1 cellular context compared by ENCODE assay signal in the genomic region with DNA sequence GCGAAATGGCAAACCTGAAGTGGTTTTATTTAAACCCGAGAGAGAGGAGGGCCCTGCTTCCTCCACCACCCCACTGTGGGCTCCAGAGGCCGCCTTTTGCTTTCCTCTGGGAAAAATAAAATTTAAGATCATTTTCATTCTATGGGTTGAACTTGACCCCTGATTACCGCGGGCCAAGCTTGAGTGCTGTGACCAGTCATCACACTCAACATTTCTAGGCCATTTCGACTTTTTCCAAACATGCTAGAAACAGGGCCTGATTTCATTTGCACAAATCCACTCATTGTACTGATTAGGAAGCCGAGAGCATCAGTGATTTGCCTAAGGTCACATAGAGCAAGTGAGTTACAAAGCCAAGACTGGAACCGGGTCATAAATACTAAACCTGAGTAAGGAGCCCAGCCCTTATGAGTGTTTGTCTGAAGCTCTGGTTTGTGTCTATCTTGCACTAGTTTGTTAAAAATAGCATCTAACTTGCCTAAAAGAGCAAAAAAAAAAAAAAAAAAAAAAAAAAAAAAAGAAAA.
TF ChIP-seq lines count a peak whose summit lies in the region.

No MANE protein-coding gene starts in this region.

TF ChIP-seq in WTC11, 78 proteins besides CTCF, POLR2A, EP300 and RAD21 (continued from another document):
- TF ChIP-seq, protein P1, sequence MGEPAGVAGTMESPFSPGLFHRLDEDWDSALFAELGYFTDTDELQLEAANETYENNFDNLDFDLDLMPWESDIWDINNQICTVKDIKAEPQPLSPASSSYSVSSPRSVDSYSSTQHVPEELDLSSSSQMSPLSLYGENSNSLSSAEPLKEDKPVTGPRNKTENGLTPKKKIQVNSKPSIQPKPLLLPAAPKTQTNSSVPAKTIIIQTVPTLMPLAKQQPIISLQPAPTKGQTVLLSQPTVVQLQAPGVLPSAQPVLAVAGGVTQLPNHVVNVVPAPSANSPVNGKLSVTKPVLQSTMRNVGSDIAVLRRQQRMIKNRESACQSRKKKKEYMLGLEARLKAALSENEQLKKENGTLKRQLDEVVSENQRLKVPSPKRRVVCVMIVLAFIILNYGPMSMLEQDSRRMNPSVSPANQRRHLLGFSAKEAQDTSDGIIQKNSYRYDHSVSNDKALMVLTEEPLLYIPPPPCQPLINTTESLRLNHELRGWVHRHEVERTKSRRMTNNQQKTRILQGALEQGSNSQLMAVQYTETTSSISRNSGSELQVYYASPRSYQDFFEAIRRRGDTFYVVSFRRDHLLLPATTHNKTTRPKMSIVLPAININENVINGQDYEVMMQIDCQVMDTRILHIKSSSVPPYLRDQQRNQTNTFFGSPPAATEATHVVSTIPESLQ (CRISPR knock-in tag; IDR thresholded peaks at IDR 0.05): no peak
- no peak for TF ChIP-seq NFYB (CRISPR knock-in tag; conservative IDR thresholded peaks at IDR 0.05; ENCODE audit: low read depth)
- TF ChIP-seq EMX1 (CRISPR knock-in tag; IDR thresholded peaks at IDR 0.05): no peak
- no peak for TF ChIP-seq ZNF317 (CRISPR knock-in tag; IDR thresholded peaks at IDR 0.05; ENCODE audit: borderline replicate concordance, low read depth)
- TF ChIP-seq, protein P2, sequence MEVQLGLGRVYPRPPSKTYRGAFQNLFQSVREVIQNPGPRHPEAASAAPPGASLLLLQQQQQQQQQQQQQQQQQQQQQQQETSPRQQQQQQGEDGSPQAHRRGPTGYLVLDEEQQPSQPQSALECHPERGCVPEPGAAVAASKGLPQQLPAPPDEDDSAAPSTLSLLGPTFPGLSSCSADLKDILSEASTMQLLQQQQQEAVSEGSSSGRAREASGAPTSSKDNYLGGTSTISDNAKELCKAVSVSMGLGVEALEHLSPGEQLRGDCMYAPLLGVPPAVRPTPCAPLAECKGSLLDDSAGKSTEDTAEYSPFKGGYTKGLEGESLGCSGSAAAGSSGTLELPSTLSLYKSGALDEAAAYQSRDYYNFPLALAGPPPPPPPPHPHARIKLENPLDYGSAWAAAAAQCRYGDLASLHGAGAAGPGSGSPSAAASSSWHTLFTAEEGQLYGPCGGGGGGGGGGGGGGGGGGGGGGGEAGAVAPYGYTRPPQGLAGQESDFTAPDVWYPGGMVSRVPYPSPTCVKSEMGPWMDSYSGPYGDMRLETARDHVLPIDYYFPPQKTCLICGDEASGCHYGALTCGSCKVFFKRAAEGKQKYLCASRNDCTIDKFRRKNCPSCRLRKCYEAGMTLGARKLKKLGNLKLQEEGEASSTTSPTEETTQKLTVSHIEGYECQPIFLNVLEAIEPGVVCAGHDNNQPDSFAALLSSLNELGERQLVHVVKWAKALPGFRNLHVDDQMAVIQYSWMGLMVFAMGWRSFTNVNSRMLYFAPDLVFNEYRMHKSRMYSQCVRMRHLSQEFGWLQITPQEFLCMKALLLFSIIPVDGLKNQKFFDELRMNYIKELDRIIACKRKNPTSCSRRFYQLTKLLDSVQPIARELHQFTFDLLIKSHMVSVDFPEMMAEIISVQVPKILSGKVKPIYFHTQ (CRISPR knock-in tag; IDR thresholded peaks at IDR 0.05): no peak
- TF ChIP-seq, protein P3, sequence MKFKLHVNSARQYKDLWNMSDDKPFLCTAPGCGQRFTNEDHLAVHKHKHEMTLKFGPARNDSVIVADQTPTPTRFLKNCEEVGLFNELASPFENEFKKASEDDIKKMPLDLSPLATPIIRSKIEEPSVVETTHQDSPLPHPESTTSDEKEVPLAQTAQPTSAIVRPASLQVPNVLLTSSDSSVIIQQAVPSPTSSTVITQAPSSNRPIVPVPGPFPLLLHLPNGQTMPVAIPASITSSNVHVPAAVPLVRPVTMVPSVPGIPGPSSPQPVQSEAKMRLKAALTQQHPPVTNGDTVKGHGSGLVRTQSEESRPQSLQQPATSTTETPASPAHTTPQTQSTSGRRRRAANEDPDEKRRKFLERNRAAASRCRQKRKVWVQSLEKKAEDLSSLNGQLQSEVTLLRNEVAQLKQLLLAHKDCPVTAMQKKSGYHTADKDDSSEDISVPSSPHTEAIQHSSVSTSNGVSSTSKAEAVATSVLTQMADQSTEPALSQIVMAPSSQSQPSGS (CRISPR knock-in tag; IDR thresholded peaks at IDR 0.05; ENCODE audit: borderline replicate concordance, low read depth): no peak
- TF ChIP-seq, protein P4, sequence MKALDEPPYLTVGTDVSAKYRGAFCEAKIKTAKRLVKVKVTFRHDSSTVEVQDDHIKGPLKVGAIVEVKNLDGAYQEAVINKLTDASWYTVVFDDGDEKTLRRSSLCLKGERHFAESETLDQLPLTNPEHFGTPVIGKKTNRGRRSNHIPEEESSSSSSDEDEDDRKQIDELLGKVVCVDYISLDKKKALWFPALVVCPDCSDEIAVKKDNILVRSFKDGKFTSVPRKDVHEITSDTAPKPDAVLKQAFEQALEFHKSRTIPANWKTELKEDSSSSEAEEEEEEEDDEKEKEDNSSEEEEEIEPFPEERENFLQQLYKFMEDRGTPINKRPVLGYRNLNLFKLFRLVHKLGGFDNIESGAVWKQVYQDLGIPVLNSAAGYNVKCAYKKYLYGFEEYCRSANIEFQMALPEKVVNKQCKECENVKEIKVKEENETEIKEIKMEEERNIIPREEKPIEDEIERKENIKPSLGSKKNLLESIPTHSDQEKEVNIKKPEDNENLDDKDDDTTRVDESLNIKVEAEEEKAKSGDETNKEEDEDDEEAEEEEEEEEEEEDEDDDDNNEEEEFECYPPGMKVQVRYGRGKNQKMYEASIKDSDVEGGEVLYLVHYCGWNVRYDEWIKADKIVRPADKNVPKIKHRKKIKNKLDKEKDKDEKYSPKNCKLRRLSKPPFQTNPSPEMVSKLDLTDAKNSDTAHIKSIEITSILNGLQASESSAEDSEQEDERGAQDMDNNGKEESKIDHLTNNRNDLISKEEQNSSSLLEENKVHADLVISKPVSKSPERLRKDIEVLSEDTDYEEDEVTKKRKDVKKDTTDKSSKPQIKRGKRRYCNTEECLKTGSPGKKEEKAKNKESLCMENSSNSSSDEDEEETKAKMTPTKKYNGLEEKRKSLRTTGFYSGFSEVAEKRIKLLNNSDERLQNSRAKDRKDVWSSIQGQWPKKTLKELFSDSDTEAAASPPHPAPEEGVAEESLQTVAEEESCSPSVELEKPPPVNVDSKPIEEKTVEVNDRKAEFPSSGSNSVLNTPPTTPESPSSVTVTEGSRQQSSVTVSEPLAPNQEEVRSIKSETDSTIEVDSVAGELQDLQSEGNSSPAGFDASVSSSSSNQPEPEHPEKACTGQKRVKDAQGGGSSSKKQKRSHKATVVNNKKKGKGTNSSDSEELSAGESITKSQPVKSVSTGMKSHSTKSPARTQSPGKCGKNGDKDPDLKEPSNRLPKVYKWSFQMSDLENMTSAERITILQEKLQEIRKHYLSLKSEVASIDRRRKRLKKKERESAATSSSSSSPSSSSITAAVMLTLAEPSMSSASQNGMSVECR (CRISPR knock-in tag; IDR thresholded peaks at IDR 0.05; ENCODE audit: borderline replicate concordance): no peak
- TF ChIP-seq NFATC4 (CRISPR knock-in tag; IDR thresholded peaks at IDR 0.05): no peak
- no peak for TF ChIP-seq ESRRA (CRISPR knock-in tag; IDR thresholded peaks at IDR 0.05; ENCODE audit: borderline replicate concordance)
- TF ChIP-seq OVOL2 (CRISPR knock-in tag; IDR thresholded peaks at IDR 0.05; ENCODE audit: borderline replicate concordance): no peak
- TF ChIP-seq, protein P5, sequence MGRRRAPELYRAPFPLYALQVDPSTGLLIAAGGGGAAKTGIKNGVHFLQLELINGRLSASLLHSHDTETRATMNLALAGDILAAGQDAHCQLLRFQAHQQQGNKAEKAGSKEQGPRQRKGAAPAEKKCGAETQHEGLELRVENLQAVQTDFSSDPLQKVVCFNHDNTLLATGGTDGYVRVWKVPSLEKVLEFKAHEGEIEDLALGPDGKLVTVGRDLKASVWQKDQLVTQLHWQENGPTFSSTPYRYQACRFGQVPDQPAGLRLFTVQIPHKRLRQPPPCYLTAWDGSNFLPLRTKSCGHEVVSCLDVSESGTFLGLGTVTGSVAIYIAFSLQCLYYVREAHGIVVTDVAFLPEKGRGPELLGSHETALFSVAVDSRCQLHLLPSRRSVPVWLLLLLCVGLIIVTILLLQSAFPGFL (CRISPR knock-in tag; IDR thresholded peaks at IDR 0.05; ENCODE audit: borderline replicate concordance): no peak
- TF ChIP-seq SOX15 (CRISPR knock-in tag; IDR thresholded peaks at IDR 0.05): no peak
- TF ChIP-seq SP1 (CRISPR knock-in tag; conservative IDR thresholded peaks at IDR 0.05): no peak
- TF ChIP-seq, protein P6, sequence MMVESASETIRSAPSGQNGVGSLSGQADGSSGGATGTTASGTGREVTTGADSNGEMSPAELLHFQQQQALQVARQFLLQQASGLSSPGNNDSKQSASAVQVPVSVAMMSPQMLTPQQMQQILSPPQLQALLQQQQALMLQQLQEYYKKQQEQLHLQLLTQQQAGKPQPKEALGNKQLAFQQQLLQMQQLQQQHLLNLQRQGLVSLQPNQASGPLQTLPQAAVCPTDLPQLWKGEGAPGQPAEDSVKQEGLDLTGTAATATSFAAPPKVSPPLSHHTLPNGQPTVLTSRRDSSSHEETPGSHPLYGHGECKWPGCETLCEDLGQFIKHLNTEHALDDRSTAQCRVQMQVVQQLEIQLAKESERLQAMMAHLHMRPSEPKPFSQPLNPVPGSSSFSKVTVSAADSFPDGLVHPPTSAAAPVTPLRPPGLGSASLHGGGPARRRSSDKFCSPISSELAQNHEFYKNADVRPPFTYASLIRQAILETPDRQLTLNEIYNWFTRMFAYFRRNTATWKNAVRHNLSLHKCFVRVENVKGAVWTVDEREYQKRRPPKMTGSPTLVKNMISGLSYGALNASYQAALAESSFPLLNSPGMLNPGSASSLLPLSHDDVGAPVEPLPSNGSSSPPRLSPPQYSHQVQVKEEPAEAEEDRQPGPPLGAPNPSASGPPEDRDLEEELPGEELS (CRISPR knock-in tag; IDR thresholded peaks at IDR 0.05): no peak
TF ChIP-seq in WTC11: peak in this region for 0.
